1 cellular context compared by ENCODE assay signal in the genomic region with DNA sequence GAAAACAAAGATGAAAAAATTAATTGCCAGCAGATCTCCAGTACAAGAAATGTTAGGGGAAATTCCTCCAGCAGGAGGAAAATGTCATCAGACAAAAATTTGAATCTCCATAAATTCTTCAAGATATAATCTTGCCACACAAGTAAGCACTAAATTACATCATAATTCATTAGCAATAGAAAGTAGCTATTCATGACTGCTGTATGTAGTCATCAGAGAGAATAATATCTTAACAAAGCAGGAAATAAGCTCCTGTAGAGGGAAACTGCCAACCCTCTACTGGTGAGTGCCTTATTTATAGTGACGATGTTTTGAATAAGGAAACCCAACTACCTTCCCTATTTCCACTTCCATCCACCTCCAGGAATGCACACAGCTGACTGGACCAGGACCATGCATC.
A peak's percentile ranks its signal among the peaks of the same experiment; 100 is the strongest.
TF ChIP-seq lines count a peak whose summit lies in the region.

No MANE protein-coding gene starts in this region.

TF ChIP-seq in IMR-90, 13 proteins besides CTCF, POLR2A, EP300 and RAD21:
- TF ChIP-seq FOS (IDR thresholded peaks at IDR 0.05; ENCODE audit: low read depth, low read length) (no peak), CEBPB (IDR thresholded peaks at IDR 0.05; ENCODE audit: low read depth, low read length) (peak; percentile 86)
